ENCODE assay signal across 13 cellular contexts in the genomic region with DNA sequence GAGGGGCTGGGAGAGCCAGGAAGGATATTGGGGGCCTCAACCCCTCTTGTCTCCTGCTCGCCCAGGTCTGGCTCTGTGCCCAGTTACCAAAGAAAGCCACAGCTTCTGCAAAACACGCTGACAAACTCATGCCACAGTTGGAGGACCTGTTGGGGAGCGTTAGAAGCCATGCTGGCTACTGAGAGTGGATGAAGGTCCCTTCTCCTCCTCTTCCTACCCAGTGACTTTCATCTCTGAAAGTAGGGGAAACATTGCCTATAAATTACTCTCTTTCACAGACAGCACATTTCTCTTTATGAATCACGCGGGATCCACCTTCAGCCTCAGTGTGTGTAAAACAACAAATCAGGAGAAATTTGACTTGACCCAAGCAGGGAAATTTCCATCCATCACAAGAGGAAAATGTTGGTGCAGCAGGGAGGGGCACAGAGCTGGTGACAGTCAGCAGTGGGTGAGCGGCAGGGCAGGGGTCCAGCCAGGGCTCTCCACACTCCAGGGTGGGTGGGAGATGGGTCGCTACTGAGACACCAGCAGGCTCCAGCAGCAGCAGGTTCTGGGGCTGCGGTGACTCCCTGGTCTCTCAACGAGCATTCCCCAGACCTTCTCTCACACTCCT.
DNase-seq lines count a peak whose midpoint lies in the region; ATAC-seq, FAIRE-seq and TF ChIP-seq lines count a peak whose summit lies in the region.
"Had no signal": no experiment of that assay in that cellular context is flagged by ENCODE, and none has a peak within 500 bp of the region (broad histone marks: within the 10 kb centered on the region; RNA-seq: fewer than 3 reads in every experiment).

No MANE protein-coding gene starts in this region.

- H3K27ac Mint-ChIP-seq in activated naive CD8-positive, alpha-beta T cell treated with anti-CD3 and anti-CD28 coated beads, Interleukin-2, amount 50 U/mL, for 24 hours, result peak overlapping the region; percentile 80
- peak overlapping the region; percentile 59 for H3K27ac Mint-ChIP-seq in stimulated activated naive CD8-positive, alpha-beta T cell treated with anti-CD3 and anti-CD28 coated beads, Interleukin-15, Interleukin-2, amounts not matched to agents 100 ng/mL and 50 ng/mL, for 24 hours
- H3K27ac Mint-ChIP-seq: CD8-positive, alpha-beta T cell; T-helper 17 cell had no signal

- POLR2A ChIA-PET in HepG2 (lab: Yijun Ruan, JAX), result no interaction called here

- no peak overlapping the region for H3K4me3 ChIP-seq in right lobe of liver
- no peak overlapping the region for H3K4me3 ChIP-seq in HepG2 (replicated peaks in 1 of 3; ENCODE audit: insufficient read depth in 1 of 3, low read depth in 2 of 3, low read length in 3 of 3)
- H3K4me3 ChIP-seq: lung, ovary had no signal

- FAIRE-seq in HepG2 (lab: Jason Lieb, UNC), result no peak

- no peaks in the 10 kb centered on the region for H3K79me2 ChIP-seq in HepG2 (ENCODE audit: insufficient read depth, low read length)

- no peak overlapping the region for H2AFZ ChIP-seq in HepG2 (ENCODE audit: low read length)

- H3K27me3 Mint-ChIP-seq in activated naive CD8-positive, alpha-beta T cell treated with anti-CD3 and anti-CD28 coated beads, Interleukin-2, amount 50 U/mL, for 24 hours, result peaks cover 19% of the 10 kb centered on the region
- H3K27me3 Mint-ChIP-seq in stimulated activated naive CD8-positive, alpha-beta T cell treated with anti-CD3 and anti-CD28 coated beads, Interleukin-15, Interleukin-2, amounts not matched to agents 100 ng/mL and 50 ng/mL, for 24 hours, result peaks cover 12% of the 10 kb centered on the region

- TF ChIP-seq POLR2A in right lobe of liver (IDR thresholded peaks at IDR 0.05), result no peak
- TF ChIP-seq POLR2A in HepG2 (IDR thresholded peaks at IDR 0.05; ENCODE audit: insufficient read depth in 1 of 2, low read depth in 2 of 2, low read length in 2 of 2), result no peak

- H4K20me1 ChIP-seq in HepG2 (ENCODE audit: insufficient read depth, low read length), result no peaks in the 10 kb centered on the region

- DNase-seq in right lobe of liver (peak in 2 of 3 donors; percentile 39 to 54), HepG2 (ENCODE audit: low spot score) (no peak), MV-4-11 (lab: John Stamatoyannopoulos, UW) (peak; percentile 88), OCI-M2 (lab: John Stamatoyannopoulos, UW; ENCODE audit: unreplicated experiment) (no peak)
- DNase-seq in activated naive CD8-positive, alpha-beta T cell treated with anti-CD3 and anti-CD28 coated beads, Interleukin-2, amount 50 U/mL, for 24 hours, result peak; percentile 38
- DNase-seq: CD8-positive, alpha-beta T cell; NCI-H1694 treated with DMSO at 0.1 percent for 48 hours; ovary; T-helper 17 cell had no signal

- WGBS in right lobe of liver (ENCODE audit: insufficient coverage, low coverage, low lambda C conversion rate, missing lambda C conversion rate), result 34% methylated on average over 5 of the region's 9 CpGs
- WGBS in HepG2 (ENCODE audit: low lambda C conversion rate), result 46% methylated on average over 7 of the region's 9 CpGs

- TF ChIP-seq RAD21 in HepG2 (CRISPR knock-in tag; IDR thresholded peaks at IDR 0.05), result no peak

- H3K4me3 Mint-ChIP-seq in activated naive CD8-positive, alpha-beta T cell treated with anti-CD3 and anti-CD28 coated beads, Interleukin-2, amount 50 U/mL, for 24 hours, result peak overlapping the region; percentile 32
- no peak overlapping the region for H3K4me3 Mint-ChIP-seq in stimulated activated naive CD8-positive, alpha-beta T cell treated with anti-CD3 and anti-CD28 coated beads, Interleukin-15, Interleukin-2, amounts not matched to agents 100 ng/mL and 50 ng/mL, for 24 hours
- H3K4me3 Mint-ChIP-seq: CD8-positive, alpha-beta T cell had no signal

- ATAC-seq in right lobe of liver (peak in 1 of 4 donors; percentile 23), HepG2 (no peak), GM21737 (IDR thresholded peaks at IDR 0.05; ENCODE audit: unreplicated experiment) (no peak), HG03280 (IDR thresholded peaks at IDR 0.05; ENCODE audit: unreplicated experiment) (no peak)
- ATAC-seq in activated naive CD8-positive, alpha-beta T cell treated with anti-CD3 and anti-CD28 coated beads, Interleukin-2, amount 50 U/mL, for 24 hours, result peak; percentile 78
- ATAC-seq: CD8-positive, alpha-beta T cell; T-helper 17 cell had no signal

- BruUV-seq in HepG2 (replicated peaks; lab: Mats Ljungman, UMichigan), result no TSS peak

- no peaks in the 10 kb centered on the region for H3K36me3 Mint-ChIP-seq in activated naive CD8-positive, alpha-beta T cell treated with anti-CD3 and anti-CD28 coated beads, Interleukin-2, amount 50 U/mL, for 24 hours (ENCODE audit: low read depth)
- no peaks in the 10 kb centered on the region for H3K36me3 Mint-ChIP-seq in stimulated activated naive CD8-positive, alpha-beta T cell treated with anti-CD3 and anti-CD28 coated beads, Interleukin-15, Interleukin-2, amounts not matched to agents 100 ng/mL and 50 ng/mL, for 24 hours (ENCODE audit: low read depth)
- H3K36me3 Mint-ChIP-seq: CD8-positive, alpha-beta T cell had no signal

- in situ Hi-C loops in HepG2 (cut with HindIII; ENCODE audit: extremely low pct_ligation_motif_present, low pct_unique_long_range_greater_than_20kb), result no loop called here

- H3K36me3 ChIP-seq in right lobe of liver (no peaks in the 10 kb centered on the region), HepG2 (replicated peaks in 1 of 2; ENCODE audit: control insufficient read depth in 1 of 2, insufficient read depth in 2 of 2, low read length in 2 of 2) (no peaks in the 10 kb centered on the region)
- H3K36me3 ChIP-seq: ovary had no signal

- H3K9me3 ChIP-seq in right lobe of liver (no peaks in the 10 kb centered on the region), HepG2 (ENCODE audit: low read length) (peaks cover 4% of the 10 kb centered on the region; the same call in 1 of the 2 replicates)
- H3K9me3 ChIP-seq: ovary had no signal

- no peak overlapping the region for H3K9ac ChIP-seq in HepG2 (ENCODE audit: insufficient read depth, low read depth, low read length)

- CTCF ChIA-PET in HepG2 (lab: Yijun Ruan, JAX; ENCODE audit: low intra/inter-chr PET ratio, low total read pairs), result no interaction called here

- H3K9me3 Mint-ChIP-seq in activated naive CD8-positive, alpha-beta T cell treated with anti-CD3 and anti-CD28 coated beads, Interleukin-2, amount 50 U/mL, for 24 hours, result peaks cover 5% of the 10 kb centered on the region
- peaks cover 4% of the 10 kb centered on the region for H3K9me3 Mint-ChIP-seq in stimulated activated naive CD8-positive, alpha-beta T cell treated with anti-CD3 and anti-CD28 coated beads, Interleukin-15, Interleukin-2, amounts not matched to agents 100 ng/mL and 50 ng/mL, for 24 hours
- H3K9me3 Mint-ChIP-seq: CD8-positive, alpha-beta T cell had no signal

- no peak overlapping the region for H3K27ac ChIP-seq in right lobe of liver
- no peak overlapping the region for H3K27ac ChIP-seq in HepG2 (ENCODE audit: extremely low read length, insufficient read depth, low read length)
- H3K27ac ChIP-seq: ovary had no signal

- H3K4me2 ChIP-seq in HepG2 (ENCODE audit: low read depth, low read length), result no peak overlapping the region

- TF ChIP-seq CTCF in right lobe of liver (IDR thresholded peaks at IDR 0.05) (no peak), HepG2 (CRISPR knock-in tag; IDR thresholded peaks at IDR 0.05) (no peak)

- no peak for TF ChIP-seq EP300 in HepG2 (IDR thresholded peaks at IDR 0.05; ENCODE audit: low read depth in 2 of 2, low read length in 2 of 2)
- TF ChIP-seq EP300 in HepG2 (CRISPR knock-in tag; IDR thresholded peaks at IDR 0.05; ENCODE audit: borderline replicate concordance), result no peak

- H3K4me1 ChIP-seq in right lobe of liver (no peaks in the 10 kb centered on the region), HepG2 (ENCODE audit: insufficient read depth, low read length) (no peaks in the 10 kb centered on the region)

- H3K27me3 ChIP-seq in right lobe of liver (no peaks in the 10 kb centered on the region), HepG2 (ENCODE audit: control insufficient read depth in 1 of 2, insufficient read depth in 2 of 2, low read length in 2 of 2) (no peaks in the 10 kb centered on the region; a peak in 1 of 5 replicates)
- H3K27me3 ChIP-seq: ovary had no signal

- intact Hi-C loops in right lobe of liver (cut with DNase I) (no loop called here), HepG2 (cut with micrococcal nuclease; ENCODE audit: unreplicated experiment) (no loop called here)

- peaks cover 24% of the 10 kb centered on the region for H3K4me1 Mint-ChIP-seq in activated naive CD8-positive, alpha-beta T cell treated with anti-CD3 and anti-CD28 coated beads, Interleukin-2, amount 50 U/mL, for 24 hours
- H3K4me1 Mint-ChIP-seq in stimulated activated naive CD8-positive, alpha-beta T cell treated with anti-CD3 and anti-CD28 coated beads, Interleukin-15, Interleukin-2, amounts not matched to agents 100 ng/mL and 50 ng/mL, for 24 hours (ENCODE audit: low read depth), result peaks cover 27% of the 10 kb centered on the region

TF ChIP-seq in HepG2, 621 proteins besides CTCF, POLR2A, EP300 and RAD21 (continues in another document):
- TF ChIP-seq DMAP1 (CRISPR knock-in tag; IDR thresholded peaks at IDR 0.05) (no peak), CREBL2 (CRISPR knock-in tag; IDR thresholded peaks at IDR 0.05; ENCODE audit: borderline replicate concordance) (no peak), ZNF605 (CRISPR knock-in tag; IDR thresholded peaks at IDR 0.05) (no peak)
- TF ChIP-seq, protein P1, sequence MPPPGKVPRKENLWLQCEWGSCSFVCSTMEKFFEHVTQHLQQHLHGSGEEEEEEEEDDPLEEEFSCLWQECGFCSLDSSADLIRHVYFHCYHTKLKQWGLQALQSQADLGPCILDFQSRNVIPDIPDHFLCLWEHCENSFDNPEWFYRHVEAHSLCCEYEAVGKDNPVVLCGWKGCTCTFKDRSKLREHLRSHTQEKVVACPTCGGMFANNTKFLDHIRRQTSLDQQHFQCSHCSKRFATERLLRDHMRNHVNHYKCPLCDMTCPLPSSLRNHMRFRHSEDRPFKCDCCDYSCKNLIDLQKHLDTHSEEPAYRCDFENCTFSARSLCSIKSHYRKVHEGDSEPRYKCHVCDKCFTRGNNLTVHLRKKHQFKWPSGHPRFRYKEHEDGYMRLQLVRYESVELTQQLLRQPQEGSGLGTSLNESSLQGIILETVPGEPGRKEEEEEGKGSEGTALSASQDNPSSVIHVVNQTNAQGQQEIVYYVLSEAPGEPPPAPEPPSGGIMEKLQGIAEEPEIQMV (CRISPR knock-in tag; IDR thresholded peaks at IDR 0.05; ENCODE audit: low read depth), result no peak

Comparison
In these comparisons a context has a peak if more than half of its experiments do, and no peak if none do; other contexts are left out.
1. DNase-seq: peak in right lobe of liver (2 of 3), MV-4-11 (single experiment) and activated naive CD8-positive, alpha-beta T cell treated with anti-CD3 and anti-CD28 coated beads, Interleukin-2, amount 50 U/mL, for 24 hours (single experiment); none in HepG2 (single experiment) and OCI-M2 (single experiment).